ENCODE assay signal across 8 cellular contexts in genomic region chr9:110048473-110048975, GRCh38.
DNase-seq lines count a peak whose midpoint lies in the region; ATAC-seq and TF ChIP-seq lines count a peak whose summit lies in the region.

No MANE protein-coding gene starts in this region.

- TF ChIP-seq CTCF in Panc1 (IDR thresholded peaks at IDR 0.05): no peak
- TF ChIP-seq CTCF in fibroblast of the aortic adventitia (IDR thresholded peaks at IDR 0.05; ENCODE audit: insufficient read depth, low read length): no peak
- TF ChIP-seq CTCF in neural crest cell (conservative IDR thresholded peaks at IDR 0.05): no peak

- BruUV-seq in Panc1 (replicated peaks; lab: Mats Ljungman, UMichigan): no TSS peak

- H3K27me3 Mint-ChIP-seq in CD4-positive, alpha-beta memory T cell: peaks cover 2 to 5% of the 10 kb centered on the region in 2 donors
- no peaks in the 10 kb centered on the region for H3K27me3 Mint-ChIP-seq in activated T-helper 1 cell treated with anti-CD3 and anti-CD28 coated beads, Interleukin-12 subunit alpha, Interleukin-12 subunit beta, Interleukin-2, Interleukin-4 antibody, amounts not matched to agents 30 ng/mL and 10 ng/mL and 1 ng/mL, durations not matched to agents 14 hours and 24 hours and 36 hours (ENCODE audit: insufficient read depth)
- no peaks in the 10 kb centered on the region for H3K27me3 Mint-ChIP-seq in neural crest cell (ENCODE audit: low read depth)

- H3K9ac ChIP-seq in subcutaneous abdominal adipose tissue (ENCODE audit: low read length in 5 of 5): peak overlapping the region; percentile 77 to 91 (median 86)

- ATAC-seq in GM19397 (IDR thresholded peaks at IDR 0.05; ENCODE audit: unreplicated experiment): peak; percentile 87
- peak; percentile 69 for ATAC-seq in HG03520 (IDR thresholded peaks at IDR 0.05; ENCODE audit: unreplicated experiment)
- ATAC-seq in Panc1: peak; percentile 91

- H3K4me3 ChIP-seq in CD4-positive, alpha-beta memory T cell (ENCODE audit: low read length in 2 of 2): peak overlapping the region; percentile 73 to 95
- H3K4me3 ChIP-seq in Panc1 (ENCODE audit: low read depth in 2 of 2, low read length in 2 of 2) (peak overlapping the region; percentile 57 to 77), fibroblast of the aortic adventitia (ENCODE audit: low read depth, low read length) (peak overlapping the region; percentile 95), subcutaneous abdominal adipose tissue (ENCODE audit: low read depth in 1 of 5, low read length in 5 of 5) (peak overlapping the region; percentile 74 to 88 (median 88))

- peak overlapping the region in 6 of 7 donors; percentile 3 to 81 (median 75) for H3K27ac Mint-ChIP-seq in CD4-positive, alpha-beta memory T cell
- peak overlapping the region; percentile 89 for H3K27ac Mint-ChIP-seq in activated T-helper 1 cell treated with anti-CD3 and anti-CD28 coated beads, Interleukin-12 subunit alpha, Interleukin-12 subunit beta, Interleukin-2, Interleukin-4 antibody, amounts not matched to agents 30 ng/mL and 10 ng/mL and 1 ng/mL, durations not matched to agents 14 hours and 24 hours and 36 hours
- peak overlapping the region; percentile 98 for H3K27ac Mint-ChIP-seq in neural crest cell (ENCODE audit: unreplicated experiment)

- peak; percentile 62 to 78 (median 74) for DNase-seq in CD4-positive, alpha-beta memory T cell
- DNase-seq in Panc1 (ENCODE audit: low read depth, low spot score) (no peak), fibroblast of the aortic adventitia (ENCODE audit: low read depth) (peak; percentile 75), neural crest cell (ENCODE audit: low read depth, low spot score) (peak; percentile 84)
- DNase-seq in activated T-helper 1 cell treated with anti-CD3 and anti-CD28 coated beads, Interleukin-12 subunit alpha, Interleukin-12 subunit beta, Interleukin-2, Interleukin-4 antibody, amounts not matched to agents 30 ng/mL and 10 ng/mL and 1 ng/mL, durations not matched to agents 14 hours and 24 hours and 36 hours (ENCODE audit: low spot score): peak; percentile 81

- H3K9me3 Mint-ChIP-seq in CD4-positive, alpha-beta memory T cell: peaks cover 0 to 6% (median 0%) of the 10 kb centered on the region in 8 donors
- H3K9me3 Mint-ChIP-seq in activated T-helper 1 cell treated with anti-CD3 and anti-CD28 coated beads, Interleukin-12 subunit alpha, Interleukin-12 subunit beta, Interleukin-2, Interleukin-4 antibody, amounts not matched to agents 30 ng/mL and 10 ng/mL and 1 ng/mL, durations not matched to agents 14 hours and 24 hours and 36 hours: no peaks in the 10 kb centered on the region
- H3K9me3 Mint-ChIP-seq in neural crest cell: peaks cover 2% of the 10 kb centered on the region

- H3K27me3 ChIP-seq in CD4-positive, alpha-beta memory T cell (ENCODE audit: insufficient read depth, low read length): no peaks in the 10 kb centered on the region
- H3K27me3 ChIP-seq in Panc1 (ENCODE audit: control insufficient read depth, insufficient read depth, low read length): no peaks in the 10 kb centered on the region; the same call in 1 of the 2 replicates
- H3K27me3 ChIP-seq in subcutaneous abdominal adipose tissue (ENCODE audit: control insufficient read depth in 5 of 5, insufficient read depth in 4 of 5, low read length in 5 of 5): peaks cover 0 to 2% (median 0%) of the 10 kb centered on the region in 5 donors

- no peaks in the 10 kb centered on the region for H3K9me3 ChIP-seq in CD4-positive, alpha-beta memory T cell (ENCODE audit: control insufficient read depth in 1 of 2, low read length in 2 of 2)
- H3K9me3 ChIP-seq in Panc1 (ENCODE audit: control insufficient read depth, insufficient read depth, low read depth, low read length): no peaks in the 10 kb centered on the region
- H3K9me3 ChIP-seq in subcutaneous abdominal adipose tissue (ENCODE audit: control insufficient read depth in 5 of 5, low read length in 5 of 5): no peaks in the 10 kb centered on the region

- in situ Hi-C loops in Panc1 (cut with HindIII; ENCODE audit: low pct_unique_long_range_greater_than_20kb, low sequenced_read_pairs): no loop called here

- H3K36me3 ChIP-seq in CD4-positive, alpha-beta memory T cell (ENCODE audit: insufficient read depth, low read length): no peaks in the 10 kb centered on the region
- H3K36me3 ChIP-seq in Panc1 (ENCODE audit: control insufficient read depth, insufficient read depth, low read length): no peaks in the 10 kb centered on the region
- no peaks in the 10 kb centered on the region for H3K36me3 ChIP-seq in subcutaneous abdominal adipose tissue (ENCODE audit: control insufficient read depth in 5 of 5, insufficient read depth in 5 of 5, low read length in 5 of 5)

- intact Hi-C loops in CD4-positive, alpha-beta memory T cell (cut with micrococcal nuclease): loop anchor here (2.0 to 5.0 kb wide), 4 partner anchors 18 to 146 kb away; no protein-coding TSS in a partner anchor
- intact Hi-C loops in Panc1 (cut with micrococcal nuclease; ENCODE audit: unreplicated experiment): no loop called here
- intact Hi-C loops in activated T-helper 1 cell treated with anti-CD3 and anti-CD28 coated beads, Interleukin-12 subunit alpha, Interleukin-12 subunit beta, Interleukin-2, Interleukin-4 antibody, amounts not matched to agents 30 ng/mL and 10 ng/mL and 1 ng/mL, durations not matched to agents 14 hours and 24 hours and 36 hours (cut with micrococcal nuclease): loop anchor here (1.0 to 5.0 kb wide), 8 partner anchors 74 to 208 kb away; partner anchors contain the start of gene TXN

- peaks cover 27% of the 10 kb centered on the region for H3K4me1 ChIP-seq in CD4-positive, alpha-beta memory T cell (ENCODE audit: insufficient read depth, low read length)
- H3K4me1 ChIP-seq in Panc1 (ENCODE audit: control insufficient read depth, insufficient read depth, low read length): no peaks in the 10 kb centered on the region
- peaks cover 6 to 44% (median 34%) of the 10 kb centered on the region in 5 donors for H3K4me1 ChIP-seq in subcutaneous abdominal adipose tissue (ENCODE audit: control insufficient read depth in 5 of 5, insufficient read depth in 5 of 5, low read length in 5 of 5)

- peak overlapping the region; percentile 88 to 94 (median 92) for H3K4me3 Mint-ChIP-seq in CD4-positive, alpha-beta memory T cell
- H3K4me3 Mint-ChIP-seq in activated T-helper 1 cell treated with anti-CD3 and anti-CD28 coated beads, Interleukin-12 subunit alpha, Interleukin-12 subunit beta, Interleukin-2, Interleukin-4 antibody, amounts not matched to agents 30 ng/mL and 10 ng/mL and 1 ng/mL, durations not matched to agents 14 hours and 24 hours and 36 hours: peak overlapping the region; percentile 93
- peak overlapping the region; percentile 97 for H3K4me3 Mint-ChIP-seq in neural crest cell

- CTCF ChIA-PET in CD4-positive, alpha-beta memory T cell (lab: Charles Lee; ENCODE audit: partially characterized antibody): interaction anchor here (4.3 kb wide), 1 partner anchor 10 kb away, joined by 21 read pairs; no protein-coding TSS in a partner anchor
- CTCF ChIA-PET in Panc1 (lab: Charles Lee): no interaction called here

- H3K27ac ChIP-seq in CD4-positive, alpha-beta memory T cell (ENCODE audit: low read depth, low read length): peak overlapping the region; percentile 34
- H3K27ac ChIP-seq in Panc1 (ENCODE audit: low read length): no peak overlapping the region
- peak overlapping the region; percentile 80 for H3K27ac ChIP-seq in subcutaneous abdominal adipose tissue (ENCODE audit: low read depth, low read length)

- H3K36me3 Mint-ChIP-seq in CD4-positive, alpha-beta memory T cell: peaks cover 0 to 5% of the 10 kb centered on the region in 2 donors
- peaks cover 20% of the 10 kb centered on the region for H3K36me3 Mint-ChIP-seq in activated T-helper 1 cell treated with anti-CD3 and anti-CD28 coated beads, Interleukin-12 subunit alpha, Interleukin-12 subunit beta, Interleukin-2, Interleukin-4 antibody, amounts not matched to agents 30 ng/mL and 10 ng/mL and 1 ng/mL, durations not matched to agents 14 hours and 24 hours and 36 hours (ENCODE audit: low read depth)
- peaks cover 3% of the 10 kb centered on the region for H3K36me3 Mint-ChIP-seq in neural crest cell (ENCODE audit: low read depth)

- H3K4me1 Mint-ChIP-seq in CD4-positive, alpha-beta memory T cell: peaks cover 16 to 46% (median 37%) of the 10 kb centered on the region in 4 donors
- peaks cover 58% of the 10 kb centered on the region for H3K4me1 Mint-ChIP-seq in activated T-helper 1 cell treated with anti-CD3 and anti-CD28 coated beads, Interleukin-12 subunit alpha, Interleukin-12 subunit beta, Interleukin-2, Interleukin-4 antibody, amounts not matched to agents 30 ng/mL and 10 ng/mL and 1 ng/mL, durations not matched to agents 14 hours and 24 hours and 36 hours (ENCODE audit: low read depth)
- H3K4me1 Mint-ChIP-seq in neural crest cell: peaks cover 58% of the 10 kb centered on the region

- POLR2A ChIA-PET in CD4-positive, alpha-beta memory T cell (lab: Charles Lee; ENCODE audit: partially characterized antibody): interaction anchor here (0.8 to 3.0 kb wide), 9 partner anchors 12 to 145 kb away, joined by 3 to 15 read pairs (median 7); no protein-coding TSS in a partner anchor
- POLR2A ChIA-PET in Panc1 (lab: Charles Lee): no interaction called here
